ENCODE assay signal across 8 cellular contexts in genomic region chr1:41891403-41891896, GRCh38. TPM values are rescaled to one million over a fixed set of nuclear protein-coding genes. Genes with fewer than 3 reads are reported as not detected.
A peak's percentile ranks its signal among the peaks of the same experiment; 100 is the strongest.
DNase-seq lines count a peak whose midpoint lies in the region; ATAC-seq and TF ChIP-seq lines count a peak whose summit lies in the region.

No MANE protein-coding gene starts in this region.

- H4K20me1 ChIP-seq in hepatocyte (ENCODE audit: insufficient read depth, poor library complexity, severe bottlenecking): no peaks in the 10 kb centered on the region

- TF ChIP-seq CTCF in hepatocyte (IDR thresholded peaks at IDR 0.05; ENCODE audit: poor library complexity): no peak

- H3K4me1 ChIP-seq in hepatocyte (ENCODE audit: insufficient read depth): peaks cover 7% of the 10 kb centered on the region

- H3K4me3 ChIP-seq in hepatocyte: no peak overlapping the region

- no peaks in the 10 kb centered on the region for H3K9me3 ChIP-seq in hepatocyte (ENCODE audit: low read depth)

- peak overlapping the region; percentile 62 for H3K4me2 ChIP-seq in hepatocyte

- no peaks in the 10 kb centered on the region for H3K36me3 ChIP-seq in hepatocyte (replicated peaks; ENCODE audit: insufficient read depth, low read depth)

- H3K27ac ChIP-seq in hepatocyte: no peak overlapping the region

- H3K27me3 ChIP-seq in hepatocyte: no peaks in the 10 kb centered on the region

- peak; percentile 83 for ATAC-seq in HG03095 (IDR thresholded peaks at IDR 0.05; ENCODE audit: unreplicated experiment)

- H3K9me2 ChIP-seq in hepatocyte (replicated peaks; ENCODE audit: insufficient read depth): no peaks in the 10 kb centered on the region

- DNase-seq in activated gamma-delta T cell treated with Interleukin-2 at 50 U/mL for 16 hours: peak; percentile 61
- DNase-seq in activated gamma-delta T cell (lab: John Stamatoyannopoulos, UW): no peak
- peak; percentile 87 for DNase-seq in OCI-M1 (lab: John Stamatoyannopoulos, UW)
- DNase-seq in activated effector memory CD4-positive, alpha-beta T cell treated with anti-CD3 and anti-CD28 coated beads, Interleukin-2, amount 50 U/mL, for 16 hours: peak; percentile 80
- no peak for DNase-seq in hepatocyte (ENCODE audit: low spot score)
- DNase-seq in stimulated activated CD4-positive, alpha-beta T cell treated with anti-CD3 and anti-CD28 coated beads, Interleukin-1b, Interleukin-23, amount 100 ng/mL, for 4 hours (ENCODE audit: low read depth in 2 of 2): peak; percentile 20 to 52
- no peak for DNase-seq in cerebellar cortex (ENCODE audit: low spot score)

- no peaks in the 10 kb centered on the region for H3K79me2 ChIP-seq in hepatocyte

- 76% methylated on average over 9 of the region's 9 CpGs for WGBS in hepatocyte (ENCODE audit: low lambda C conversion rate, missing lambda C conversion rate)

- H2AFZ ChIP-seq in hepatocyte: no peak overlapping the region

RNA-seq across cellular contexts. Expression of gene HIVEP3, which starts 27.3 kb away (rescaled TPM):
- total RNA-seq in hepatocyte: 0.57 and 2.3 TPM in 2 replicates
- polyA plus RNA-seq in hepatocyte: 4.0 and 5.9 TPM in 2 replicates

Comparison
In these comparisons a context has a peak if more than half of its experiments do, and no peak if none do; other contexts are left out.
1. DNase-seq: peak in activated gamma-delta T cell treated with Interleukin-2 at 50 U/mL for 16 hours (single experiment), OCI-M1 (single experiment), activated effector memory CD4-positive, alpha-beta T cell treated with anti-CD3 and anti-CD28 coated beads, Interleukin-2, amount 50 U/mL, for 16 hours (single experiment) and stimulated activated CD4-positive, alpha-beta T cell treated with anti-CD3 and anti-CD28 coated beads, Interleukin-1b, Interleukin-23, amount 100 ng/mL, for 4 hours (2 of 2); none in activated gamma-delta T cell (single experiment), hepatocyte (single experiment) and cerebellar cortex (single experiment).